14 cellular contexts compared by ENCODE assay signal in genomic region chr6:169958510-169958909, GRCh38.
DNase-seq lines count a peak whose midpoint lies in the region; ATAC-seq and TF ChIP-seq lines count a peak whose summit lies in the region.
"Had no signal": no experiment of that assay in that cellular context is flagged by ENCODE, and none has a peak within 500 bp of the region (broad histone marks: within the 10 kb centered on the region; RNA-seq: fewer than 3 reads in every experiment).

No MANE protein-coding gene starts in this region.

- H3K9me3 ChIP-seq in BLaER1 = no peaks in the 10 kb centered on the region; the same call in 1 of the 2 replicates
- peaks cover 45% of the 10 kb centered on the region for H3K9me3 ChIP-seq in IMR-90 (ENCODE audit: control insufficient read depth, insufficient read depth, low read length)
- H3K9me3 ChIP-seq: heart right ventricle, mucosa of descending colon had no signal

- no peak overlapping the region for H2BK5ac ChIP-seq in IMR-90 (ENCODE audit: low read depth, low read length, poor library complexity, severe bottlenecking)

- H4K20me1 ChIP-seq in BLaER1 = no peaks in the 10 kb centered on the region
- H4K20me1 ChIP-seq in IMR-90 (ENCODE audit: insufficient read depth, low read length) = no peaks in the 10 kb centered on the region

- TF ChIP-seq POLR2A in IMR-90 (IDR thresholded peaks at IDR 0.05; ENCODE audit: low read depth, low read length) = no peak

- intact Hi-C loops in IMR-90 (cut with micrococcal nuclease) = no loop called here

- H3K23ac ChIP-seq in IMR-90 (ENCODE audit: low read depth, low read length) = no peak overlapping the region

- H4K91ac ChIP-seq in IMR-90 (ENCODE audit: insufficient read depth, low read depth, low read length) = no peak overlapping the region

- H3K4me1 ChIP-seq in BLaER1 (peaks cover 39% of the 10 kb centered on the region), IMR-90 (ENCODE audit: control insufficient read depth, insufficient read depth, low read length) (no peaks in the 10 kb centered on the region)

- H4K8ac ChIP-seq in IMR-90 (ENCODE audit: low read depth in 2 of 2, low read length in 2 of 2) = no peak overlapping the region

- no peak overlapping the region for H2BK20ac ChIP-seq in IMR-90 (ENCODE audit: low read depth, low read length)

- H3K9me3 Mint-ChIP-seq in activated naive CD8-positive, alpha-beta T cell treated with anti-CD3 and anti-CD28 coated beads for 36 hours = no peaks in the 10 kb centered on the region
- H3K9me3 Mint-ChIP-seq in naive B cell = peaks cover 0 to 2% (median 0%) of the 10 kb centered on the region in 7 donors
- H3K9me3 Mint-ChIP-seq: activated naive CD4-positive, alpha-beta T cell treated with anti-CD3 and anti-CD28 coated beads, Interleukin-2, amount 50 U/mL, for 72 hours; activated T-cell treated with anti-CD3 and anti-CD28 coated beads, Interleukin-2, amount 50 U/mL, for 72 hours; T-helper 1 cell treated with Interleukin-12 subunit alpha and Interleukin-12 subunit beta and Interleukin-4 antibody, amounts not matched to agents 30 μg/mL and 1 μg/mL, for 36 hours had no signal

- H3K4me3 ChIP-seq in BLaER1 (no peak overlapping the region), IMR-90 (ENCODE audit: insufficient read depth, low read depth, low read length) (no peak overlapping the region)
- H3K4me3 ChIP-seq: mucosa of descending colon had no signal

- in situ Hi-C loops in IMR-90 (cut with MboI; ENCODE audit: low sequenced_read_pairs) = no loop called here

- no peak overlapping the region for H2BK120ac ChIP-seq in IMR-90 (ENCODE audit: low read depth, low read length)

- H3K9ac ChIP-seq in BLaER1 (no peak overlapping the region), IMR-90 (ENCODE audit: low read depth, low read length) (no peak overlapping the region)

- BruUV-seq in IMR-90 (replicated peaks; lab: Mats Ljungman, UMichigan) = no TSS peak

- no peak overlapping the region for H2AK5ac ChIP-seq in IMR-90 (ENCODE audit: low read depth, low read length)

- H3K27me3 ChIP-seq in BLaER1 = peaks cover 23% of the 10 kb centered on the region
- no peaks in the 10 kb centered on the region for H3K27me3 ChIP-seq in IMR-90 (ENCODE audit: control insufficient read depth, insufficient read depth, low read length)

- dilution Hi-C loops in IMR-90 (cut with HindIII; ENCODE audit: low sequenced_read_pairs, unreplicated experiment) = no loop called here

- CTCF ChIA-PET in IMR-90 (lab: Yijun Ruan, JAX) = no interaction called here

- no peaks in the 10 kb centered on the region for H3K36me3 Mint-ChIP-seq in activated naive CD8-positive, alpha-beta T cell treated with anti-CD3 and anti-CD28 coated beads for 36 hours
- peaks cover 0 to 4% of the 10 kb centered on the region in 2 donors for H3K36me3 Mint-ChIP-seq in naive B cell
- H3K36me3 Mint-ChIP-seq: activated naive CD4-positive, alpha-beta T cell treated with anti-CD3 and anti-CD28 coated beads, Interleukin-2, amount 50 U/mL, for 72 hours had no signal

- H3K4me3 Mint-ChIP-seq in activated naive CD8-positive, alpha-beta T cell treated with anti-CD3 and anti-CD28 coated beads for 36 hours = peak overlapping the region; percentile 14
- H3K4me3 Mint-ChIP-seq in naive B cell = peak overlapping the region in 4 of 8 donors; percentile 31 to 88 (median 72)
- H3K4me3 Mint-ChIP-seq: T-helper 1 cell treated with Interleukin-12 subunit alpha and Interleukin-12 subunit beta and Interleukin-4 antibody, amounts not matched to agents 30 μg/mL and 1 μg/mL, for 36 hours had no signal

- 100% methylated on average over 1 of the region's 10 CpGs; no CpG with 5 or more reads in 1 of the 2 experiments for WGBS in IMR-90 (ENCODE audit: extremely low coverage in 2 of 2, insufficient read length in 1 of 2), 2 experiments

- POLR2A ChIA-PET in IMR-90 (lab: Charles Lee; ENCODE audit: unreplicated experiment) = no interaction called here

- TF ChIP-seq CTCF in IMR-90 (conservative IDR thresholded peaks at IDR 0.05; ENCODE audit: low read depth, low read length) = no peak

- H3K4me1 Mint-ChIP-seq in activated naive CD8-positive, alpha-beta T cell treated with anti-CD3 and anti-CD28 coated beads for 36 hours = peaks cover 23% of the 10 kb centered on the region
- H3K4me1 Mint-ChIP-seq in naive B cell = peaks cover 11 to 24% (median 12%) of the 10 kb centered on the region in 3 donors

- H3K4me2 ChIP-seq in BLaER1 (peak overlapping the region; percentile 73), IMR-90 (ENCODE audit: low read depth, low read length) (no peak overlapping the region)

- no peaks in the 10 kb centered on the region for H3K9me1 ChIP-seq in IMR-90 (ENCODE audit: insufficient read depth, low read length)

- H3K14ac ChIP-seq in IMR-90 (replicated peaks; ENCODE audit: low read depth, low read length) = no peak overlapping the region

- H2AK9ac ChIP-seq in IMR-90 (replicated peaks; ENCODE audit: low read depth, low read length, poor library complexity) = no peak overlapping the region

- no peak overlapping the region for H3K27ac ChIP-seq in BLaER1
- no peak overlapping the region for H3K27ac ChIP-seq in IMR-90 (ENCODE audit: insufficient read depth, low read length)
- H3K27ac ChIP-seq: heart right ventricle had no signal

- no peaks in the 10 kb centered on the region for H3K79me1 ChIP-seq in IMR-90 (ENCODE audit: low read depth in 1 of 2, low read length in 2 of 2)

- H3K4ac ChIP-seq in IMR-90 (ENCODE audit: low read depth, low read length) = no peak overlapping the region

- no peak overlapping the region for H2BK15ac ChIP-seq in IMR-90 (ENCODE audit: low read depth, low read length)

- no peak overlapping the region for H3K56ac ChIP-seq in IMR-90 (ENCODE audit: extremely low read depth, insufficient read depth, low read length)

- H2AFZ ChIP-seq in IMR-90 (replicated peaks; ENCODE audit: low read length, poor library complexity) = peak overlapping the region; percentile 49

- no peak overlapping the region for H3K18ac ChIP-seq in IMR-90 (ENCODE audit: low read depth, low read length)

- no peak for DNase-seq in IMR-90
- no peak for DNase-seq in activated naive CD8-positive, alpha-beta T cell treated with anti-CD3 and anti-CD28 coated beads for 36 hours
- DNase-seq in naive B cell = no peak
- no peak for DNase-seq in amygdala (lab: John Stamatoyannopoulos, UW)
- no peak for DNase-seq in NCI-H2081 treated with DMSO at 0.1 percent for 48 hours (lab: John Stamatoyannopoulos, UW)
- DNase-seq in germinal center (ENCODE audit: low spot score) = no peak
- DNase-seq: NCI-H1694 treated with DMSO at 0.1 percent for 48 hours, SIG-M5 had no signal

- ATAC-seq in IMR-90 (ENCODE audit: low read depth) (no peak), naive B cell (ENCODE audit: low read depth in 2 of 2) (no peak)

- peak overlapping the region; percentile 72 for H3K27ac Mint-ChIP-seq in activated naive CD8-positive, alpha-beta T cell treated with anti-CD3 and anti-CD28 coated beads for 36 hours
- peak overlapping the region in 5 of 6 donors; percentile 88 to 99 (median 97) for H3K27ac Mint-ChIP-seq in naive B cell
- H3K27ac Mint-ChIP-seq: activated naive CD4-positive, alpha-beta T cell treated with anti-CD3 and anti-CD28 coated beads, Interleukin-2, amount 50 U/mL, for 72 hours; activated T-cell treated with anti-CD3 and anti-CD28 coated beads, Interleukin-2, amount 50 U/mL, for 72 hours; T-helper 1 cell treated with Interleukin-12 subunit alpha and Interleukin-12 subunit beta and Interleukin-4 antibody, amounts not matched to agents 30 μg/mL and 1 μg/mL, for 36 hours had no signal

- H3K27me3 Mint-ChIP-seq in activated naive CD8-positive, alpha-beta T cell treated with anti-CD3 and anti-CD28 coated beads for 36 hours = peaks cover 4% of the 10 kb centered on the region
- H3K27me3 Mint-ChIP-seq in naive B cell = peaks cover 4 to 21% (median 7%) of the 10 kb centered on the region in 3 donors

- H3K36me3 ChIP-seq in BLaER1 = no peaks in the 10 kb centered on the region
- H3K36me3 ChIP-seq in IMR-90 (ENCODE audit: control insufficient read depth, insufficient read depth, low read length) = no peaks in the 10 kb centered on the region
- H3K36me3 ChIP-seq: heart right ventricle had no signal

- TF ChIP-seq RAD21 in IMR-90 (IDR thresholded peaks at IDR 0.05; ENCODE audit: low read length) = no peak

- H4K5ac ChIP-seq in IMR-90 (ENCODE audit: low read depth, low read length) = no peak overlapping the region

TF ChIP-seq in IMR-90, 13 proteins besides CTCF, POLR2A, EP300 and RAD21:
- TF ChIP-seq BHLHE40 (IDR thresholded peaks at IDR 0.05; ENCODE audit: low read depth, low read length) (no peak), FOS (IDR thresholded peaks at IDR 0.05; ENCODE audit: low read depth, low read length) (no peak), NFE2L2 (IDR thresholded peaks at IDR 0.05; ENCODE audit: low read depth, low read length) (no peak), SMC3 (IDR thresholded peaks at IDR 0.05; ENCODE audit: low read depth, low read length) (no peak), RFX5 (IDR thresholded peaks at IDR 0.05; ENCODE audit: low read depth, low read length) (no peak), CHD1 (IDR thresholded peaks at IDR 0.05; ENCODE audit: low read depth, low read length) (no peak), CEBPB (IDR thresholded peaks at IDR 0.05; ENCODE audit: low read depth, low read length) (no peak), MXI1 (IDR thresholded peaks at IDR 0.05; ENCODE audit: borderline replicate concordance, low read depth, low read length) (no peak), MAFK (IDR thresholded peaks at IDR 0.05; ENCODE audit: low read depth, low read length) (no peak), MAZ (IDR thresholded peaks at IDR 0.05; ENCODE audit: borderline replicate concordance, low read depth, low read length) (no peak)
- TF ChIP-seq, protein P1, sequence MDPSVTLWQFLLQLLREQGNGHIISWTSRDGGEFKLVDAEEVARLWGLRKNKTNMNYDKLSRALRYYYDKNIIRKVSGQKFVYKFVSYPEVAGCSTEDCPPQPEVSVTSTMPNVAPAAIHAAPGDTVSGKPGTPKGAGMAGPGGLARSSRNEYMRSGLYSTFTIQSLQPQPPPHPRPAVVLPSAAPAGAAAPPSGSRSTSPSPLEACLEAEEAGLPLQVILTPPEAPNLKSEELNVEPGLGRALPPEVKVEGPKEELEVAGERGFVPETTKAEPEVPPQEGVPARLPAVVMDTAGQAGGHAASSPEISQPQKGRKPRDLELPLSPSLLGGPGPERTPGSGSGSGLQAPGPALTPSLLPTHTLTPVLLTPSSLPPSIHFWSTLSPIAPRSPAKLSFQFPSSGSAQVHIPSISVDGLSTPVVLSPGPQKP (IDR thresholded peaks at IDR 0.05; ENCODE audit: borderline replicate concordance, low read depth, low read length) = no peak
